Comparison of ENCODE assay signal across 9 cellular contexts in the genomic region with DNA sequence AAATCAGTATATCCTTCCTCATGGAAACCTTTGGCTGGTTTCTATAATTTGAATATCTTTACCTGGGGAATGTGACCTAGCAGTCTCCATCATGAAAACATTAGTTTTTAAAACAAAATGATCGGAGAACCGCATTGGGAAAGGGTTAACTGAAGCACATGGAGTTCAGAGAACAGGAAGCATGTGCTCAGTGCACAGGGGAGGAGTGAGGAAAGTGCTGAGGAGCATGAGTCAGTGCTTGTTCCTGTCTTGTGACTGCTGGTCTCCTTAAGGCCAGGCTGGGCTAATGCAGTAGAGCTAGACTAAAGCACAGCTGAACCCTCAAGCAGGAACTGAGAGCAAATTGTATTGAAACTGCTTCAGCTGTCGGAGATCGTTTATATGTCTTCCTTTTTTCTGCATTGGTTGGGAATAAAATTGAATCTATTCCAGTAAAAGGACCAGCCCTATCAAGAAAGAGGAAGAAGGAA. TPM values are rescaled to one million over a fixed set of nuclear protein-coding genes. Genes with fewer than 3 reads are reported as not detected.
DNase-seq lines count a peak whose midpoint lies in the region; ATAC-seq and TF ChIP-seq lines count a peak whose summit lies in the region.
"Had no signal": no experiment of that assay in that cellular context is flagged by ENCODE, and none has a peak within 500 bp of the region (broad histone marks: within the 10 kb centered on the region; RNA-seq: fewer than 3 reads in every experiment).

No MANE protein-coding gene starts in this region.

- TF ChIP-seq POLR2A in suprapubic skin (IDR thresholded peaks at IDR 0.05), result no peak

- H3K9me3 ChIP-seq in duodenal mucosa (ENCODE audit: control insufficient read depth in 1 of 2, low read length in 2 of 2), result no peaks in the 10 kb centered on the region
- no peaks in the 10 kb centered on the region for H3K9me3 ChIP-seq in muscle layer of colon (ENCODE audit: low read length)
- no peaks in the 10 kb centered on the region for H3K9me3 ChIP-seq in suprapubic skin

- no peak for TF ChIP-seq EP300 in suprapubic skin (IDR thresholded peaks at IDR 0.05)

- H3K4me3 ChIP-seq in duodenal mucosa (ENCODE audit: low read depth in 1 of 2, low read length in 2 of 2) (peak overlapping the region; percentile 17 to 32), muscle layer of colon (ENCODE audit: low read depth in 1 of 2, low read length in 2 of 2) (no peak overlapping the region), suprapubic skin (peak overlapping the region; percentile 19)

- no peak overlapping the region for H3K9ac ChIP-seq in duodenal mucosa (ENCODE audit: low read depth in 1 of 2, low read length in 2 of 2)
- H3K9ac ChIP-seq in muscle layer of colon (ENCODE audit: low read length), result no peak overlapping the region

- DNase-seq in Caki2 (ENCODE audit: low read depth) (peak; percentile 65), HT1080 (ENCODE audit: low read depth) (peak; percentile 92), suprapubic skin (ENCODE audit: low spot score in 2 of 2) (peak in 1 of 2 donors; percentile 79), NCI-H1092 (lab: John Stamatoyannopoulos, UW) (no peak)
- peak; percentile 46 to 55 for DNase-seq in activated CD4-positive, alpha-beta T cell treated with anti-CD3 and anti-CD28 coated beads for 24 hours (ENCODE audit: low read depth in 2 of 2)

- peak; percentile 93 for ATAC-seq in GM21423 (IDR thresholded peaks at IDR 0.05; ENCODE audit: unreplicated experiment)

- H3K27me3 ChIP-seq in duodenal mucosa (ENCODE audit: control insufficient read depth in 1 of 2, insufficient read depth in 2 of 2, low read length in 2 of 2) (no peaks in the 10 kb centered on the region), muscle layer of colon (ENCODE audit: control insufficient read depth in 1 of 2, insufficient read depth in 2 of 2, low read length in 2 of 2) (no peaks in the 10 kb centered on the region), suprapubic skin (no peaks in the 10 kb centered on the region)

- H3K36me3 ChIP-seq in duodenal mucosa (ENCODE audit: control insufficient read depth in 1 of 2, insufficient read depth in 2 of 2, low read length in 2 of 2) (peaks cover 7 to 25% of the 10 kb centered on the region in 2 donors), muscle layer of colon (ENCODE audit: insufficient read depth, low read length) (peaks cover 17% of the 10 kb centered on the region), suprapubic skin (peaks cover 45% of the 10 kb centered on the region)

- 33% methylated on average over 4 of the region's 4 CpGs for WGBS in suprapubic skin

- TF ChIP-seq CTCF in suprapubic skin (IDR thresholded peaks at IDR 0.05), result no peak

- in situ Hi-C loops in Caki2 (cut with HindIII; ENCODE audit: low pct_unique_long_range_greater_than_20kb, low sequenced_read_pairs), result no loop called here

- H3K4me1 ChIP-seq in duodenal mucosa (ENCODE audit: control insufficient read depth in 1 of 2, insufficient read depth in 2 of 2, low read length in 2 of 2), result peaks cover 8 to 12% of the 10 kb centered on the region in 2 donors
- H3K4me1 ChIP-seq in muscle layer of colon (ENCODE audit: insufficient read depth, low read length), result no peaks in the 10 kb centered on the region
- H3K4me1 ChIP-seq in suprapubic skin, result peaks cover 60% of the 10 kb centered on the region

- H3K27ac ChIP-seq in duodenal mucosa (ENCODE audit: low read depth, low read length), result no peak overlapping the region
- H3K27ac ChIP-seq in muscle layer of colon (ENCODE audit: low read depth, low read length), result peak overlapping the region; percentile 34
- H3K27ac ChIP-seq in suprapubic skin, result peak overlapping the region; percentile 74
- H3K27ac ChIP-seq: VCaP had no signal

RNA-seq across cellular contexts. Expression of gene IFI16, which starts 5.8 kb away (rescaled TPM):
- 12.4 and 19.2 TPM in 2 replicates for total RNA-seq in Caki2 (2014; rRNA removed; shearing (Covaris generic); ENCODE audit: low replicate concordance)
- 34.3 and 36.3 TPM in 2 replicates for total RNA-seq in HT1080 (2014; rRNA removed; shearing (Covaris generic))
- polyA plus RNA-seq in HT1080 (2015; cell fraction: cytosol; rRNA removed), result 85.9 and 109 TPM in 2 replicates
- 198 and 201 TPM in 2 replicates for polyA plus RNA-seq in HT1080 (2015; cell fraction: nucleus; rRNA removed)
- total RNA-seq in suprapubic skin, result 10 to 100 TPM; 52.3 to 70.4 (median 66.0) TPM

Comparison
In these comparisons a context has a peak if more than half of its experiments do, and no peak if none do; other contexts are left out.
1. H3K4me3 ChIP-seq: peak in duodenal mucosa (2 of 2) and suprapubic skin (single experiment); none in muscle layer of colon (0 of 2).